ENCODE assay signal across 2 cellular contexts in genomic region chr18:22641973-22642372, GRCh38.
TF ChIP-seq lines count a peak whose summit lies in the region.

No MANE protein-coding gene starts in this region.

TF ChIP-seq in IMR-90, 13 proteins besides CTCF, POLR2A, EP300 and RAD21:
- TF ChIP-seq MAZ (IDR thresholded peaks at IDR 0.05; ENCODE audit: borderline replicate concordance, low read depth, low read length), result no peak
- no peak for TF ChIP-seq MXI1 (IDR thresholded peaks at IDR 0.05; ENCODE audit: borderline replicate concordance, low read depth, low read length)
- TF ChIP-seq, protein P1, sequence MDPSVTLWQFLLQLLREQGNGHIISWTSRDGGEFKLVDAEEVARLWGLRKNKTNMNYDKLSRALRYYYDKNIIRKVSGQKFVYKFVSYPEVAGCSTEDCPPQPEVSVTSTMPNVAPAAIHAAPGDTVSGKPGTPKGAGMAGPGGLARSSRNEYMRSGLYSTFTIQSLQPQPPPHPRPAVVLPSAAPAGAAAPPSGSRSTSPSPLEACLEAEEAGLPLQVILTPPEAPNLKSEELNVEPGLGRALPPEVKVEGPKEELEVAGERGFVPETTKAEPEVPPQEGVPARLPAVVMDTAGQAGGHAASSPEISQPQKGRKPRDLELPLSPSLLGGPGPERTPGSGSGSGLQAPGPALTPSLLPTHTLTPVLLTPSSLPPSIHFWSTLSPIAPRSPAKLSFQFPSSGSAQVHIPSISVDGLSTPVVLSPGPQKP (IDR thresholded peaks at IDR 0.05; ENCODE audit: borderline replicate concordance, low read depth, low read length), result no peak
- peak; percentile 47; the same call in 1 of the 2 replicates for TF ChIP-seq MAFK (IDR thresholded peaks at IDR 0.05; ENCODE audit: low read depth, low read length)
- no peak for TF ChIP-seq NFE2L2 (IDR thresholded peaks at IDR 0.05; ENCODE audit: low read depth, low read length)
- no peak for TF ChIP-seq FOS (IDR thresholded peaks at IDR 0.05; ENCODE audit: low read depth, low read length)
- TF ChIP-seq CEBPB (IDR thresholded peaks at IDR 0.05; ENCODE audit: low read depth, low read length), result no peak
- no peak for TF ChIP-seq RFX5 (IDR thresholded peaks at IDR 0.05; ENCODE audit: low read depth, low read length)
- no peak for TF ChIP-seq RCOR1 (IDR thresholded peaks at IDR 0.05; ENCODE audit: insufficient replicate concordance, low read length)

TF ChIP-seq in K562, 482 proteins besides CTCF, POLR2A, EP300 and RAD21:
- TF ChIP-seq ZBTB8A (IDR thresholded peaks at IDR 0.05; ENCODE audit: partially characterized antibody), result no peak
- TF ChIP-seq ZNF316 (IDR thresholded peaks at IDR 0.05), result peak; percentile 43; the same call in 1 of the 2 replicates
- TF ChIP-seq VEZF1 (CRISPR knock-in tag; IDR thresholded peaks at IDR 0.05), result no peak
